Comparison of ENCODE assay signal across 8 cellular contexts in the genomic region with DNA sequence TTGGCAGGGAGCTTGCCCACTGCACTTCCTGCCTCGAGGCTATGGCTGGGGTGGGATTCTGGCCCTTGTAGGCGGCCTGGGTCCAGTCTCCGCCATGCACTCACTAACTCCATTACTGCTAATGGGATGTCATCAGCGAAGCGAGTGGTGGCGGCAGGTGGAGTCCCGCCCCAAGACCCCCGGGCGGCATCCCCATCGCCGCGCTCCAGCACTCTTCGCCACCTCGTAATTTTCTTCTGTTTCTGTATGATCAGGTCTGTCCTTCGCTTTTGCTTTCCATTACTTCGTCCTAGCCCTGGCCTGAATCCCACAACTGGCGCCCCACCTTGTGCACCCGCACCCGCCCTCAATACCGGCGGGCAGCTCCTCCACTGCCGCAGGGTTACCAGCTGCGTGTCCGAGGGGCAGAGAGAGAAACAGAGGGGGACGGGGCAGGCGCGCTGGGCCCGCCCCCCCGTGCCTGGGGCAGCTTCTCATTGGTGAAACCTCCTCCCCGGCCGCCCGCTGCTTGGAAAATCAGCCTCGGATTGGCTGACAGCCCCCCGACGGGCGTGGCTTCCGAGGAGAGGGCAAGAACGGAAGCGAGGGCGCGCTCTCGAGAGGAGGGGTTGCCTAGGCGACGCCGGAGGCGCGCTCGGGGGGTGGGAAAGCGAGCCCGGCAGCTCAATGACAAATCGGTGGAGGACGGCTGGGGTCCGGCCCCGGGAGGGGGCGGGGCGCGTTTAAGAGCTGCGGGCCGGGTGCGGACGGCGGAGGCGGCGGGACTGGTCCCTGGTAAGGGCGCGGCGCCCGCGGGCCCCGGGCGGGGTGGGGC. TPM values are rescaled to one million over a fixed set of nuclear protein-coding genes. Genes with fewer than 3 reads are reported as not detected.
DNase-seq lines count a peak whose midpoint lies in the region; ATAC-seq, FAIRE-seq and TF ChIP-seq lines count a peak whose summit lies in the region.

A gene with protein sequence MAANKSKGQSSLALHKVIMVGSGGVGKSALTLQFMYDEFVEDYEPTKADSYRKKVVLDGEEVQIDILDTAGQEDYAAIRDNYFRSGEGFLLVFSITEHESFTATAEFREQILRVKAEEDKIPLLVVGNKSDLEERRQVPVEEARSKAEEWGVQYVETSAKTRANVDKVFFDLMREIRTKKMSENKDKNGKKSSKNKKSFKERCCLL (plus strand): TSS at position 646 of the 814 bp plus-strand sequence. CDS start 25,813 bp downstream, outside the sequence.

- DNase-seq in DMS79 (lab: John Stamatoyannopoulos, UW), result peak; percentile 97
- peak; percentile 96 for DNase-seq in RCC 7860 (ENCODE audit: low spot score)
- peak; percentile 99 for DNase-seq in activated T-cell treated with anti-CD3 and anti-CD28 coated beads, Interleukin-2, amount 50 U/mL, for 72 hours
- DNase-seq in esophagus muscularis mucosa (ENCODE audit: extremely low spot score), result peak; percentile 100
- DNase-seq in myocyte (ENCODE audit: low read depth), result peak; percentile 99
- DNase-seq in stimulated activated CD8-positive, alpha-beta memory T cell treated with anti-CD3 and anti-CD28 coated beads, Interleukin-7, amount 100 ng/mL, for 48 hours (ENCODE audit: extremely low read depth in 1 of 2, low read depth in 1 of 2), result peak; percentile 98 to 99

- H3K27ac ChIP-seq in KOPT-K1 (ENCODE audit: low read depth, low read length, poor library complexity, severe bottlenecking) (peak within 1 kb of the TSS; percentile 53), esophagus muscularis mucosa (replicated peaks in 1 of 4) (peak within 1 kb of the TSS; percentile 87 to 98 (median 92))

- H3K36me3 ChIP-seq in KOPT-K1 (ENCODE audit: insufficient read depth, low read length) (no peaks in the 10 kb centered on the region), esophagus muscularis mucosa (peaks cover 0 to 3% (median 0%) of the 10 kb centered on the region in 4 donors)

- no peak for TF ChIP-seq POLR2A in esophagus muscularis mucosa (IDR thresholded peaks at IDR 0.05; ENCODE audit: low read depth)

- H3K4me1 Mint-ChIP-seq in activated T-cell treated with anti-CD3 and anti-CD28 coated beads, Interleukin-2, amount 50 U/mL, for 72 hours (ENCODE audit: low read depth), result peaks cover 59% of the 10 kb centered on the region

- H3K27ac Mint-ChIP-seq in activated T-cell treated with anti-CD3 and anti-CD28 coated beads, Interleukin-2, amount 50 U/mL, for 72 hours, result peak within 1 kb of the TSS; percentile 94

- peaks cover 9 to 10% of the 10 kb centered on the region in 2 donors for H3K36me3 Mint-ChIP-seq in activated T-cell treated with anti-CD3 and anti-CD28 coated beads, Interleukin-2, amount 50 U/mL, for 72 hours (ENCODE audit: insufficient read depth in 2 of 2)

- peaks cover 26% of the 10 kb centered on the region for H3K27me3 Mint-ChIP-seq in activated T-cell treated with anti-CD3 and anti-CD28 coated beads, Interleukin-2, amount 50 U/mL, for 72 hours (ENCODE audit: low read depth)

- WGBS in esophagus muscularis mucosa, result 0% methylated on average over 15 of the region's 71 CpGs

- no peak for TF ChIP-seq CTCF in esophagus muscularis mucosa (IDR thresholded peaks at IDR 0.05)

- H3K4me3 Mint-ChIP-seq in activated T-cell treated with anti-CD3 and anti-CD28 coated beads, Interleukin-2, amount 50 U/mL, for 72 hours, result peak within 1 kb of the TSS; percentile 100

- H3K9me3 ChIP-seq in KOPT-K1 (ENCODE audit: insufficient read depth, low read length, poor library complexity, severe bottlenecking) (no peaks in the 10 kb centered on the region), esophagus muscularis mucosa (no peaks in the 10 kb centered on the region)

- intact Hi-C loops in esophagus muscularis mucosa (cut with DNase I), result loop anchor here (10.0 kb wide), 1 partner anchor 62 kb away; no protein-coding TSS in a partner anchor

- no peaks in the 10 kb centered on the region for H3K27me3 ChIP-seq in esophagus muscularis mucosa

- FAIRE-seq in RCC 7860 (lab: Jason Lieb, UNC), result peak; percentile 83

- no peak for TF ChIP-seq EP300 in esophagus muscularis mucosa (IDR thresholded peaks at IDR 0.05)

- H3K4me1 ChIP-seq in esophagus muscularis mucosa, result peaks cover 23 to 46% (median 41%) of the 10 kb centered on the region in 4 donors

- H3K9me3 Mint-ChIP-seq in activated T-cell treated with anti-CD3 and anti-CD28 coated beads, Interleukin-2, amount 50 U/mL, for 72 hours, result no peaks in the 10 kb centered on the region

- peak within 1 kb of the TSS; percentile 78 to 100 (median 88) for H3K4me3 ChIP-seq in esophagus muscularis mucosa

- ATAC-seq in GM21786 (IDR thresholded peaks at IDR 0.05; ENCODE audit: unreplicated experiment), result peak; percentile 90
- ATAC-seq in activated T-cell treated with anti-CD3 and anti-CD28 coated beads, Interleukin-2, amount 50 U/mL, for 72 hours (replicated peaks in 1 of 2), result peak; percentile 91 to 94

RNA-seq across cellular contexts. Expression of the gene that starts here (rescaled TPM):
- 10 to 100 TPM; 52.9 to 53.1 TPM for total RNA-seq in activated T-cell treated with anti-CD3 and anti-CD28 coated beads, Interleukin-2, amount 50 U/mL, for 72 hours
- total RNA-seq in esophagus muscularis mucosa (10 to 100 TPM; 41.5 to 59.1 (median 54.4) TPM), myocyte (34.2 and 34.5 TPM in 2 replicates)
- polyA plus RNA-seq in myocyte (2012), result 41.5 TPM

Comparison
In these comparisons a context has a peak if more than half of its experiments do, and no peak if none do; other contexts are left out.
1. Peak in every context shown above with its lines: DNase-seq, ATAC-seq, H3K4me3 ChIP-seq and H3K27ac ChIP-seq.